Comparison of ENCODE assay signal across 8 cellular contexts in the genomic region with DNA sequence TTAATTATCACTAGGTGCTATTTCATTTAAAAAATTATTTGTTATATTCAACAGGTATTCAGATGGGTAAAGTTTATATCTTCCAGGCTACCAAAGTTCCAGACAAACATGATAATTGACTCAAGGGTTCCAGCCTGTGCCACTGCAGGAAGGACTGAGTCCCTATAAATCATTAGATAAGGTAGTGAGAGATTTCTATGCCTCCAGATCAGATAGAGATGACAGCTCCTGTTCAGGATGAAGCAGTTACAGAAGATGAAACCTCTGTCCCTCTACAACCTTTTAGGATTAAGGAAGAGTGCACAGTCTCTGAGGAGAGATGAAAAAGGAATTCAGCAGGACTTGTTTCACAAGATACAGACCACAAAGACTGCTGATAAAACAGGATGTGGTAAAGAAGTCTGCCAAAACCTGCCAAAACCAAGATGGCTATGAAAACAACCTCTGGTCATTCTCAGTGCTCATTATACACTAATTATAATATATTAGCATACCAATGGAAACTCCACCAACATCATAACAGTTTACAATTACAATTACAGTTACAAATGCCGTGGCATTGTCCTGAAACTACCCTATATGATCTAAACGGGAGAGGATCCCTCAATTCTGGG.
DNase-seq lines count a peak whose midpoint lies in the region; ATAC-seq and TF ChIP-seq lines count a peak whose summit lies in the region.

No MANE protein-coding gene starts in this region.

- BruUV-seq in PC-3 (replicated peaks; lab: Mats Ljungman, UMichigan): no TSS peak

- H2AFZ ChIP-seq in PC-3 (ENCODE audit: low read length): no peak overlapping the region

- H3K9me2 ChIP-seq in PC-3 (replicated peaks; ENCODE audit: low read length): no peaks in the 10 kb centered on the region

- no peaks in the 10 kb centered on the region for H4K20me1 ChIP-seq in PC-3 (ENCODE audit: low read length)

- H3K4me3 ChIP-seq in PC-3 (ENCODE audit: low read length) (peak overlapping the region; percentile 33), foreskin fibroblast (ENCODE audit: low read depth in 1 of 2, low read length in 2 of 2) (no peak overlapping the region)

- peaks cover 31% of the 10 kb centered on the region for H3K4me1 ChIP-seq in PC-3 (ENCODE audit: insufficient read depth, low read length)

- TF ChIP-seq CTCF in PC-3 (conservative IDR thresholded peaks at IDR 0.05; ENCODE audit: low read depth, low read length): no peak
- no peak for TF ChIP-seq CTCF in foreskin fibroblast (IDR thresholded peaks at IDR 0.05; ENCODE audit: low read depth, low read length)

- CTCF ChIA-PET in PC-3 (lab: Charles Lee): no interaction called here

- H3K9me3 ChIP-seq in PC-3 (ENCODE audit: low read length): no peaks in the 10 kb centered on the region

- peak overlapping the region; percentile 72 for H3K4me2 ChIP-seq in PC-3 (ENCODE audit: low read length)

- H3K27me3 ChIP-seq in PC-3 (ENCODE audit: low read length): no peaks in the 10 kb centered on the region

- H3F3A ChIP-seq in PC-3 (ENCODE audit: low read length, unreplicated experiment): no peaks in the 10 kb centered on the region

- peak; percentile 85 for ATAC-seq in PC-3

- H3K79me2 ChIP-seq in PC-3 (ENCODE audit: low read length): no peaks in the 10 kb centered on the region

- DNase-seq in EH (ENCODE audit: low read depth) (peak; percentile 85), HCEC 1CT (peak; percentile 63), PC-3 (peak; percentile 84), foreskin fibroblast (peak; percentile 2 to 9), HK-2 (ENCODE audit: unreplicated experiment) (no peak), NCI-H187 (lab: John Stamatoyannopoulos, UW) (no peak), DMS153 (lab: John Stamatoyannopoulos, UW) (no peak), T-helper 9 cell (no peak)

- H3K36me3 ChIP-seq in PC-3 (ENCODE audit: low read depth, low read length): no peaks in the 10 kb centered on the region

- no peak overlapping the region for H3K9ac ChIP-seq in PC-3 (ENCODE audit: low read length)

- no peak overlapping the region for H3K27ac ChIP-seq in PC-3 (ENCODE audit: low read length)

- intact Hi-C loops in PC-3 (cut with micrococcal nuclease): loop anchor here (10.0 kb wide), 1 partner anchor 631 kb away; no protein-coding TSS in a partner anchor

- POLR2A ChIA-PET in PC-3 (lab: Charles Lee; ENCODE audit: unreplicated experiment): no interaction called here

Comparison
In these comparisons a context has a peak if more than half of its experiments do, and no peak if none do; other contexts are left out.
1. DNase-seq: peak in EH (single experiment), HCEC 1CT (single experiment), PC-3 (single experiment) and foreskin fibroblast (2 of 2); none in HK-2 (single experiment), NCI-H187 (0 of 2), DMS153 (single experiment) and T-helper 9 cell (single experiment).